ENCODE assay signal across 27 cellular contexts in genomic region chr18:11053293-11053692, GRCh38.
"Had no signal": no experiment of that assay in that cellular context is flagged by ENCODE, and none has a peak within 500 bp of the region (broad histone marks: within the 10 kb centered on the region; RNA-seq: fewer than 3 reads in every experiment).

No MANE protein-coding gene starts in this region.

- H3K27ac Mint-ChIP-seq: naive thymus-derived CD4-positive, alpha-beta T cell; stimulated activated memory B cell treated with anti-CD40 and anti-IgM and Interleukin-4, amounts not matched to agents 10 μg/mL and 1 μg/mL and 100 μg/mL, for 72 hours; stimulated activated naive CD8-positive, alpha-beta T cell treated with anti-CD3 and anti-CD28 coated beads, Interleukin-15, amount 100 ng/mL, for 72 hours; type B pancreatic cell had no signal

- H3K27me3 Mint-ChIP-seq: stimulated activated memory B cell treated with anti-CD40 and anti-IgM and Interleukin-4, amounts not matched to agents 10 μg/mL and 1 μg/mL and 100 μg/mL, for 72 hours; stimulated activated naive CD8-positive, alpha-beta T cell treated with anti-CD3 and anti-CD28 coated beads, Interleukin-15, amount 100 ng/mL, for 72 hours; type B pancreatic cell had no signal

- ATAC-seq: mucosa of descending colon; naive thymus-derived CD4-positive, alpha-beta T cell; pancreas; right cardiac atrium; stimulated activated memory B cell treated with anti-CD40 and anti-IgM and Interleukin-4, amounts not matched to agents 10 μg/mL and 1 μg/mL and 100 μg/mL, for 72 hours; stimulated activated naive CD8-positive, alpha-beta T cell treated with anti-CD3 and anti-CD28 coated beads, Interleukin-15, amount 100 ng/mL, for 72 hours had no signal

- H3K4me2 ChIP-seq: hepatocyte had no signal

- H3K4me3 Mint-ChIP-seq: naive thymus-derived CD4-positive, alpha-beta T cell; nephron; neural crest cell; stimulated activated memory B cell treated with anti-CD40 and anti-IgM and Interleukin-4, amounts not matched to agents 10 μg/mL and 1 μg/mL and 100 μg/mL, for 72 hours; stimulated activated naive CD8-positive, alpha-beta T cell treated with anti-CD3 and anti-CD28 coated beads, Interleukin-15, amount 100 ng/mL, for 72 hours; type B pancreatic cell had no signal

- H3K9me3 Mint-ChIP-seq: stimulated activated memory B cell treated with anti-CD40 and anti-IgM and Interleukin-4, amounts not matched to agents 10 μg/mL and 1 μg/mL and 100 μg/mL, for 72 hours; type B pancreatic cell had no signal

- H3K27ac ChIP-seq: left ventricle myocardium inferior, pancreas, prostate gland, sigmoid colon, tibial nerve, uterus had no signal

- H3K36me3 Mint-ChIP-seq: naive thymus-derived CD4-positive, alpha-beta T cell; stimulated activated memory B cell treated with anti-CD40 and anti-IgM and Interleukin-4, amounts not matched to agents 10 μg/mL and 1 μg/mL and 100 μg/mL, for 72 hours had no signal

- H3K4me3 ChIP-seq: hepatocyte, left ventricle myocardium inferior, lung, mucosa of descending colon, pancreas, prostate gland, sigmoid colon, tibial nerve, uterus had no signal

- H3K36me3 ChIP-seq: left ventricle myocardium inferior, pancreas, prostate gland, sigmoid colon, tibial nerve, uterus had no signal

- H3K27me3 ChIP-seq: hepatocyte, pancreas, sigmoid colon, tibial nerve, uterus had no signal

- H3K4me1 Mint-ChIP-seq: naive thymus-derived CD4-positive, alpha-beta T cell; stimulated activated memory B cell treated with anti-CD40 and anti-IgM and Interleukin-4, amounts not matched to agents 10 μg/mL and 1 μg/mL and 100 μg/mL, for 72 hours; stimulated activated naive CD8-positive, alpha-beta T cell treated with anti-CD3 and anti-CD28 coated beads, Interleukin-15, amount 100 ng/mL, for 72 hours had no signal

- FAIRE-seq: pancreas, small intestine had no signal

- H3K4me1 ChIP-seq: left ventricle myocardium inferior, pancreas, prostate gland, sigmoid colon, tibial nerve, uterus had no signal

- DNase-seq: left ventricle myocardium inferior; midbrain; mucosa of descending colon; naive thymus-derived CD4-positive, alpha-beta T cell; nucleus accumbens; pancreas; posterior cingulate gyrus; retina; right cardiac atrium; sigmoid colon; small intestine; stimulated activated CD4-positive, alpha-beta T cell treated with anti-CD3 and anti-CD28 coated beads, Interleukin-1b, Interleukin-23, amount 100 ng/mL, for 48 hours; stimulated activated CD4-positive, alpha-beta T cell treated with anti-CD3 and anti-CD28 coated beads, Interleukin-2, amount 100 ng/mL, for 48 hours; stimulated activated CD4-positive, alpha-beta T cell treated with anti-CD3 and anti-CD28 coated beads, Interleukin-4, amount 100 ng/mL, for 4 hours; stimulated activated CD8-positive, alpha-beta memory T cell treated with anti-CD3 and anti-CD28 coated beads, Interleukin-4, amount 100 ng/mL, for 48 hours; stimulated activated naive CD4-positive, alpha-beta T cell treated with Interleukin-2 at 50 U/mL for 16 hours; stimulated activated naive CD8-positive, alpha-beta T cell treated with anti-CD3 and anti-CD28 coated beads, Interleukin-15, amount 100 ng/mL, for 72 hours; substantia nigra; uterus had no signal

- H2AFZ ChIP-seq: hepatocyte had no signal

- H3K9me3 ChIP-seq: left ventricle myocardium inferior, mucosa of descending colon, pancreas, prostate gland, sigmoid colon, tibial nerve, uterus had no signal
